ENCODE assay signal across 14 cellular contexts in genomic region chr13:41327994-41328778, GRCh38. TPM values are rescaled to one million over a fixed set of nuclear protein-coding genes. Genes with fewer than 3 reads are reported as not detected.
A peak's percentile ranks its signal among the peaks of the same experiment; 100 is the strongest.
DNase-seq lines count a peak whose midpoint lies in the region; ATAC-seq and FAIRE-seq lines count a peak whose summit lies in the region.
"Had no signal": no experiment of that assay in that cellular context is flagged by ENCODE, and none has a peak within 500 bp of the region (broad histone marks: within the 10 kb centered on the region; RNA-seq: fewer than 3 reads in every experiment).

No MANE protein-coding gene starts in this region.

- DNase-seq in CD4-positive, CD25-positive, alpha-beta regulatory T cell, result no peak
- DNase-seq in GM19239 (ENCODE audit: insufficient read length, low spot score) (no peak), mesenchymal stem cell (peak; percentile 19), iPS-NIHi7 (ENCODE audit: extremely low spot score) (no peak), NOMO-1 treated with dmso at 0.1 percent for 144 hours (lab: John Stamatoyannopoulos, UW; ENCODE audit: unreplicated experiment) (no peak), AG20443 (ENCODE audit: low spot score) (no peak)
- DNase-seq in central memory CD4-positive, alpha-beta T cell, result no peak
- DNase-seq: activated CD4-positive, alpha-beta T cell treated with anti-CD3 and anti-CD28 coated beads, Interleukin-2, amount 10 ng/mL, durations not matched to agents 7 days and 5 days; body of pancreas; effector CD8-positive, alpha-beta T cell; KG1; right cardiac atrium; SHP77 treated with DMSO at 0.1 percent for 48 hours had no signal

- H3K23ac ChIP-seq in mesenchymal stem cell (ENCODE audit: low read length in 2 of 2), result no peak overlapping the region

- no peak overlapping the region for H3K14ac ChIP-seq in mesenchymal stem cell (ENCODE audit: low read length in 2 of 2)

- H3K4ac ChIP-seq in mesenchymal stem cell (ENCODE audit: low read depth in 1 of 2, low read length in 2 of 2), result no peak overlapping the region

- H2AFZ ChIP-seq in mesenchymal stem cell (ENCODE audit: low read depth, low read length), result no peak overlapping the region

- H3K4me1 Mint-ChIP-seq in CD4-positive, CD25-positive, alpha-beta regulatory T cell, result peaks cover 32 to 62% (median 41%) of the 10 kb centered on the region in 4 donors
- H3K4me1 Mint-ChIP-seq in activated naive CD8-positive, alpha-beta T cell (ENCODE audit: low read depth), result peaks cover 63% of the 10 kb centered on the region

- peaks cover 6% of the 10 kb centered on the region for H3K4me1 ChIP-seq in CD4-positive, CD25-positive, alpha-beta regulatory T cell (ENCODE audit: control insufficient read depth, insufficient read depth, low read length, poor library complexity, severe bottlenecking)
- H3K4me1 ChIP-seq in mesenchymal stem cell (ENCODE audit: control insufficient read depth, insufficient read depth, low read depth, low read length), result no peaks in the 10 kb centered on the region

- H3K9ac ChIP-seq in mesenchymal stem cell (ENCODE audit: low read length), result no peak overlapping the region

- H4K91ac ChIP-seq in mesenchymal stem cell (ENCODE audit: low read length), result no peak overlapping the region

- no peak overlapping the region for H3K4me2 ChIP-seq in mesenchymal stem cell (ENCODE audit: low read length, poor library complexity, severe bottlenecking)

- H2BK5ac ChIP-seq in mesenchymal stem cell (ENCODE audit: low read depth, low read length, poor library complexity, severe bottlenecking), result no peak overlapping the region

- no peaks in the 10 kb centered on the region for H3K27me3 ChIP-seq in CD4-positive, CD25-positive, alpha-beta regulatory T cell (ENCODE audit: control insufficient read depth, insufficient read depth, low read length)
- no peaks in the 10 kb centered on the region for H3K27me3 ChIP-seq in mesenchymal stem cell (ENCODE audit: control insufficient read depth in 1 of 2, insufficient read depth in 1 of 2, low read length in 2 of 2)
- H3K27me3 ChIP-seq: body of pancreas had no signal

- no peaks in the 10 kb centered on the region for H3K27me3 Mint-ChIP-seq in CD4-positive, CD25-positive, alpha-beta regulatory T cell
- no peaks in the 10 kb centered on the region for H3K27me3 Mint-ChIP-seq in activated naive CD8-positive, alpha-beta T cell
- H3K27me3 Mint-ChIP-seq: activated CD4-positive, alpha-beta T cell treated with anti-CD3 and anti-CD28 coated beads, Interleukin-2, amount 10 ng/mL, durations not matched to agents 7 days and 5 days had no signal

- H2BK120ac ChIP-seq in mesenchymal stem cell (ENCODE audit: low read depth, low read length), result no peak overlapping the region

- H3K4me3 ChIP-seq in CD4-positive, CD25-positive, alpha-beta regulatory T cell (ENCODE audit: low read depth, low read length), result peak overlapping the region; percentile 11
- H3K4me3 ChIP-seq in mesenchymal stem cell (ENCODE audit: insufficient read depth in 1 of 2, low read depth in 1 of 2, low read length in 2 of 2), result no peak overlapping the region
- H3K4me3 ChIP-seq: body of pancreas had no signal

- H3K27ac Mint-ChIP-seq in CD4-positive, CD25-positive, alpha-beta regulatory T cell, result peak overlapping the region in 1 of 3 donors; percentile 9
- H3K27ac Mint-ChIP-seq in activated naive CD8-positive, alpha-beta T cell, result peak overlapping the region; percentile 74
- H3K27ac Mint-ChIP-seq: activated CD4-positive, alpha-beta T cell treated with anti-CD3 and anti-CD28 coated beads, Interleukin-2, amount 10 ng/mL, durations not matched to agents 7 days and 5 days had no signal

- no peak overlapping the region for H2BK15ac ChIP-seq in mesenchymal stem cell (ENCODE audit: low read depth, poor library complexity, severe bottlenecking)

- FAIRE-seq in GM19239 (lab: Jason Lieb, UNC), result peak; percentile 45

- no peak overlapping the region for H2BK12ac ChIP-seq in mesenchymal stem cell (ENCODE audit: low read length in 2 of 2)

- H3K36me3 ChIP-seq in CD4-positive, CD25-positive, alpha-beta regulatory T cell (ENCODE audit: control insufficient read depth, insufficient read depth, low read length), result peaks cover 65% of the 10 kb centered on the region
- peaks cover 9 to 53% of the 10 kb centered on the region in 2 experiments for H3K36me3 ChIP-seq in mesenchymal stem cell (ENCODE audit: control insufficient read depth in 1 of 2, insufficient read depth in 2 of 2, low read depth in 1 of 2, low read length in 2 of 2)

- peaks cover 46% of the 10 kb centered on the region for H3K36me3 Mint-ChIP-seq in CD4-positive, CD25-positive, alpha-beta regulatory T cell
- peaks cover 16% of the 10 kb centered on the region for H3K36me3 Mint-ChIP-seq in activated naive CD8-positive, alpha-beta T cell

- peak overlapping the region; percentile 21 for H3K27ac ChIP-seq in CD4-positive, CD25-positive, alpha-beta regulatory T cell (ENCODE audit: insufficient read depth, low read length, poor library complexity, severe bottlenecking)
- H3K27ac ChIP-seq in mesenchymal stem cell (ENCODE audit: low read length, poor library complexity, severe bottlenecking), result no peak overlapping the region

- 96% methylated on average over 1 of the region's 2 CpGs for WGBS in mesenchymal stem cell

- H2AK5ac ChIP-seq in mesenchymal stem cell (ENCODE audit: low read length, severe bottlenecking), result no peak overlapping the region

- ATAC-seq in CD4-positive, CD25-positive, alpha-beta regulatory T cell (ENCODE audit: low read depth in 2 of 2), result no peak
- ATAC-seq: body of pancreas had no signal

- H4K8ac ChIP-seq in mesenchymal stem cell (ENCODE audit: low read length), result no peak overlapping the region

- H3K18ac ChIP-seq in mesenchymal stem cell (ENCODE audit: low read depth in 1 of 2, low read length in 2 of 2), result no peak overlapping the region

- H3K4me3 Mint-ChIP-seq in CD4-positive, CD25-positive, alpha-beta regulatory T cell, result no peak overlapping the region
- peak overlapping the region; percentile 35 for H3K4me3 Mint-ChIP-seq in activated naive CD8-positive, alpha-beta T cell
- H3K4me3 Mint-ChIP-seq: activated CD4-positive, alpha-beta T cell treated with anti-CD3 and anti-CD28 coated beads, Interleukin-2, amount 10 ng/mL, durations not matched to agents 7 days and 5 days had no signal

- H3K79me1 ChIP-seq in mesenchymal stem cell (replicated peaks; ENCODE audit: low read length, poor library complexity, severe bottlenecking), result peaks cover 6% of the 10 kb centered on the region

- no peaks in the 10 kb centered on the region for H3K9me3 Mint-ChIP-seq in CD4-positive, CD25-positive, alpha-beta regulatory T cell
- H3K9me3 Mint-ChIP-seq in activated naive CD8-positive, alpha-beta T cell (ENCODE audit: low read depth), result no peaks in the 10 kb centered on the region
- H3K9me3 Mint-ChIP-seq: activated CD4-positive, alpha-beta T cell treated with anti-CD3 and anti-CD28 coated beads, Interleukin-2, amount 10 ng/mL, durations not matched to agents 7 days and 5 days had no signal

- H3K9me3 ChIP-seq in CD4-positive, CD25-positive, alpha-beta regulatory T cell (ENCODE audit: control insufficient read depth in 2 of 2, low read length in 2 of 2), result no peaks in the 10 kb centered on the region
- no peaks in the 10 kb centered on the region for H3K9me3 ChIP-seq in mesenchymal stem cell (ENCODE audit: control insufficient read depth, low read length)
- H3K9me3 ChIP-seq: body of pancreas had no signal

RNA-seq across cellular contexts. Expression of gene NAA16, which starts 17.1 kb away (rescaled TPM):
- total RNA-seq in CD4-positive, CD25-positive, alpha-beta regulatory T cell, result 65.8 TPM
- 10 to 100 TPM in 3 of 4 donors, 1 to 10 TPM in 1; 9.4 to 16.1 (median 14.7) TPM for polyA plus RNA-seq in CD4-positive, CD25-positive, alpha-beta regulatory T cell
- polyA plus RNA-seq in mesenchymal stem cell (2013, experiment 1 of 2), result 12.1 TPM
- polyA plus RNA-seq in mesenchymal stem cell (2013, experiment 2 of 2), result 10.4 TPM
